Comparison of ENCODE assay signal across 1 cellular context in the genomic region with DNA sequence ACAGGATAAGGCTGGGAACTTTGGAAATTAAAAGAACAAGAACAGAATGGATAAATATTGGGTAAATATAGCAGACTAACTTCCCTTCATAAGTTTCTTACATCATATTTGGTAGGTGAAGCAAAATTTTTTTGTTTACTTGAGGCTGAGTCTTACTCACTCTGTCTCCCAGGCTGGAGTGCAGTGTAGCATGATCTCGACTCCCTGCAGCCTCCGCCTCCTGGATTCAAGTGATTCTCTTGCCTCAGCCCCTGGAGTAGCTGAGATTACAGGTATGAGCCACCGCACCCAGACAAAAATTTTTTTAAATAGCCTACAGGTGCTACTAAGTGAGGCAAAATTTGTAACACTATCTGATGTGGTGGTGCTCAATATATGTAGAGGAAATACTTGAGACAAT.
TF ChIP-seq lines count a peak whose summit lies in the region.

No MANE protein-coding gene starts in this region.

TF ChIP-seq in IMR-90, 13 proteins besides CTCF, POLR2A, EP300 and RAD21 (continued from another document):
- TF ChIP-seq, protein P1, sequence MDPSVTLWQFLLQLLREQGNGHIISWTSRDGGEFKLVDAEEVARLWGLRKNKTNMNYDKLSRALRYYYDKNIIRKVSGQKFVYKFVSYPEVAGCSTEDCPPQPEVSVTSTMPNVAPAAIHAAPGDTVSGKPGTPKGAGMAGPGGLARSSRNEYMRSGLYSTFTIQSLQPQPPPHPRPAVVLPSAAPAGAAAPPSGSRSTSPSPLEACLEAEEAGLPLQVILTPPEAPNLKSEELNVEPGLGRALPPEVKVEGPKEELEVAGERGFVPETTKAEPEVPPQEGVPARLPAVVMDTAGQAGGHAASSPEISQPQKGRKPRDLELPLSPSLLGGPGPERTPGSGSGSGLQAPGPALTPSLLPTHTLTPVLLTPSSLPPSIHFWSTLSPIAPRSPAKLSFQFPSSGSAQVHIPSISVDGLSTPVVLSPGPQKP (IDR thresholded peaks at IDR 0.05; ENCODE audit: borderline replicate concordance, low read depth, low read length) = no peak
- TF ChIP-seq, protein P2, sequence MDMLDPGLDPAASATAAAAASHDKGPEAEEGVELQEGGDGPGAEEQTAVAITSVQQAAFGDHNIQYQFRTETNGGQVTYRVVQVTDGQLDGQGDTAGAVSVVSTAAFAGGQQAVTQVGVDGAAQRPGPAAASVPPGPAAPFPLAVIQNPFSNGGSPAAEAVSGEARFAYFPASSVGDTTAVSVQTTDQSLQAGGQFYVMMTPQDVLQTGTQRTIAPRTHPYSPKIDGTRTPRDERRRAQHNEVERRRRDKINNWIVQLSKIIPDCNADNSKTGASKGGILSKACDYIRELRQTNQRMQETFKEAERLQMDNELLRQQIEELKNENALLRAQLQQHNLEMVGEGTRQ (IDR thresholded peaks at IDR 0.05; ENCODE audit: low read depth, low read length) = no peak
- TF ChIP-seq CHD1 (IDR thresholded peaks at IDR 0.05; ENCODE audit: low read depth, low read length) = no peak
- TF ChIP-seq MAFK (IDR thresholded peaks at IDR 0.05; ENCODE audit: low read depth, low read length) = no peak
- no peak for TF ChIP-seq NFE2L2 (IDR thresholded peaks at IDR 0.05; ENCODE audit: low read depth, low read length)
- TF ChIP-seq CEBPB (IDR thresholded peaks at IDR 0.05; ENCODE audit: low read depth, low read length) = no peak
- TF ChIP-seq SMC3 (IDR thresholded peaks at IDR 0.05; ENCODE audit: low read depth, low read length) = no peak
- no peak for TF ChIP-seq FOS (IDR thresholded peaks at IDR 0.05; ENCODE audit: low read depth, low read length)
- TF ChIP-seq MXI1 (IDR thresholded peaks at IDR 0.05; ENCODE audit: borderline replicate concordance, low read depth, low read length) = no peak
